8 cellular contexts compared by ENCODE assay signal in genomic region chr12:121400332-121401139, GRCh38. TPM values are rescaled to one million over a fixed set of nuclear protein-coding genes. Genes with fewer than 3 reads are reported as not detected.
DNase-seq lines count a peak whose midpoint lies in the region; ATAC-seq and TF ChIP-seq lines count a peak whose summit lies in the region.

No MANE protein-coding gene starts in this region.

- H3K14ac ChIP-seq in trophoblast cell (ENCODE audit: low read length): peak overlapping the region; percentile 88

- peak overlapping the region; percentile 90 for H3K4me2 ChIP-seq in trophoblast cell (ENCODE audit: low read length)

- H3K27me3 ChIP-seq in trophoblast cell (ENCODE audit: insufficient read depth, low read length) (no peaks in the 10 kb centered on the region), upper lobe of left lung (no peaks in the 10 kb centered on the region)

- H3K36me3 ChIP-seq in trophoblast cell (ENCODE audit: control insufficient read depth in 1 of 2, insufficient read depth in 2 of 2, low read length in 2 of 2) (peaks cover 0 to 5% of the 10 kb centered on the region in 2 experiments), upper lobe of left lung (peaks cover 0 to 15% (median 7%) of the 10 kb centered on the region in 4 donors)

- peak overlapping the region; percentile 66 for H2AK5ac ChIP-seq in trophoblast cell (ENCODE audit: low read length)

- H3K4me1 ChIP-seq in trophoblast cell (ENCODE audit: control insufficient read depth in 1 of 2, insufficient read depth in 2 of 2, low read length in 2 of 2) (no peaks in the 10 kb centered on the region), upper lobe of left lung (peaks cover 15 to 22% (median 20%) of the 10 kb centered on the region in 4 donors)

- WGBS in trophoblast cell (ENCODE audit: extremely low coverage, insufficient coverage, insufficient read length): no CpG with 5 or more reads among the region's 48 CpGs
- WGBS in upper lobe of left lung, 2 donors: 2 to 3% methylated on average over 26 to 44 of the region's 48 CpGs

- peak in 1 of 6 experiments; percentile 10 for TF ChIP-seq CTCF in upper lobe of left lung (IDR thresholded peaks at IDR 0.05)

- H3K9ac ChIP-seq in trophoblast cell (ENCODE audit: low read length): peak overlapping the region; percentile 72

- H3K4me3 ChIP-seq in trophoblast cell (ENCODE audit: low read depth, low read length) (peak overlapping the region; percentile 91), upper lobe of left lung (peak overlapping the region; percentile 56 to 90 (median 70))

- H2AFZ ChIP-seq in trophoblast cell (ENCODE audit: insufficient read depth, low read length, poor library complexity): peak overlapping the region; percentile 63

- peak overlapping the region; percentile 71 for H4K91ac ChIP-seq in trophoblast cell (ENCODE audit: low read depth, low read length)

- no peaks in the 10 kb centered on the region for H3K9me3 ChIP-seq in trophoblast cell (ENCODE audit: insufficient read depth, low read depth, low read length)
- no peaks in the 10 kb centered on the region for H3K9me3 ChIP-seq in upper lobe of left lung

- H3K18ac ChIP-seq in trophoblast cell (ENCODE audit: low read length): peak overlapping the region; percentile 44

- H4K12ac ChIP-seq in trophoblast cell (ENCODE audit: low read depth, low read length): peak overlapping the region; percentile 73

- no peak overlapping the region for H3K23ac ChIP-seq in trophoblast cell (ENCODE audit: low read length)

- peak overlapping the region; percentile 78 for H4K8ac ChIP-seq in trophoblast cell (ENCODE audit: low read depth, low read length)

- no peak for TF ChIP-seq POLR2A in upper lobe of left lung (IDR thresholded peaks at IDR 0.05)

- peak overlapping the region; percentile 67 for H2BK5ac ChIP-seq in trophoblast cell (ENCODE audit: low read depth, low read length, poor library complexity)

- TF ChIP-seq EP300 in upper lobe of left lung (IDR thresholded peaks at IDR 0.05): no peak

- ATAC-seq in GM19351 (IDR thresholded peaks at IDR 0.05; ENCODE audit: unreplicated experiment) (peak; percentile 52), HG03457 (IDR thresholded peaks at IDR 0.05; ENCODE audit: unreplicated experiment) (peak; percentile 31), Right ventricle myocardium inferior (peak; percentile 62), upper lobe of left lung (ENCODE audit: low FRiP score in 2 of 2) (peak; percentile 76 to 77)

- peaks cover 9% of the 10 kb centered on the region for H3K79me2 ChIP-seq in trophoblast cell (ENCODE audit: control insufficient read depth, insufficient read depth, low read length, poor library complexity)

- peak overlapping the region; percentile 73 for H3K4ac ChIP-seq in trophoblast cell (ENCODE audit: low read depth, low read length)

- DNase-seq in CD1c-positive myeloid dendritic cell (ENCODE audit: extremely low spot score) (peak; percentile 57), RKO (ENCODE audit: low spot score) (peak; percentile 75), Right ventricle myocardium inferior (ENCODE audit: missing footprints) (peak; percentile 78), trophoblast cell (peak in 1 of 2 donors; percentile 56), upper lobe of left lung (peak; percentile 41 to 91)
- DNase-seq in activated gamma-delta T cell treated with anti-CD3 and anti-CD28 coated beads, Interleukin-2, amount 50 U/mL, for 16 hours (ENCODE audit: low read depth): peak; percentile 31

- intact Hi-C loops in Right ventricle myocardium inferior (cut with DNase I): loop anchor here (2.0 kb wide), 1 partner anchor 48 kb away; the partner anchor contains the start of gene ANAPC5

- H2BK12ac ChIP-seq in trophoblast cell (ENCODE audit: low read length): no peak overlapping the region

- H3K27ac ChIP-seq in trophoblast cell (ENCODE audit: low read depth, low read length) (peak overlapping the region; percentile 67), upper lobe of left lung (peak overlapping the region; percentile 79 to 95 (median 90))

- H3K79me1 ChIP-seq in trophoblast cell (ENCODE audit: low read length): peaks cover 11% of the 10 kb centered on the region

- peak overlapping the region; percentile 74 for H2BK120ac ChIP-seq in trophoblast cell (ENCODE audit: insufficient read depth, low read length, poor library complexity)

RNA-seq across cellular contexts. Expression of gene RNF34, which starts 0.6 kb away (rescaled TPM):
- total RNA-seq in Right ventricle myocardium inferior (19.5 TPM), upper lobe of left lung (10 to 100 TPM; 22.1 to 48.2 (median 32.4) TPM)
- polyA plus RNA-seq in trophoblast cell (2013): 28.3 and 31.1 TPM in 2 replicates

RNA-seq across cellular contexts. Expression of gene ANAPC5, which starts 48.3 kb away (rescaled TPM):
- total RNA-seq in Right ventricle myocardium inferior (61.8 TPM), upper lobe of left lung (100 to 1,000 TPM in 2 of 6 donors, 10 to 100 TPM in 4; 68.1 to 172 (median 87.3) TPM)
- polyA plus RNA-seq in trophoblast cell (2013): 95.9 and 99.5 TPM in 2 replicates
